In genomic region chr16:51150894-51151320, GRCh38 we compare ENCODE assay signal across 9 cellular contexts. TPM values are rescaled to one million over a fixed set of nuclear protein-coding genes. Genes with fewer than 3 reads are reported as not detected.
DNase-seq lines count a peak whose midpoint lies in the region; ATAC-seq, FAIRE-seq and TF ChIP-seq lines count a peak whose summit lies in the region.
"Had no signal": no experiment of that assay in that cellular context is flagged by ENCODE, and none has a peak within 500 bp of the region (broad histone marks: within the 10 kb centered on the region; RNA-seq: fewer than 3 reads in every experiment).

TSS of gene SALL1 (minus strand) at chr16:51151270. CDS start at chr16:51151241, 29 bp downstream.

- no peak within 1 kb of the TSS for H2AFZ ChIP-seq in H1 (ENCODE audit: low read length)

- peak within 1 kb of the TSS; percentile 92 to 100 (median 93) for H3K4me3 ChIP-seq in H1 (ENCODE audit: extremely low read depth in 1 of 4, insufficient read depth in 2 of 4, low read depth in 3 of 4, low read length in 4 of 4)

- DNase-seq in activated CD4-positive, alpha-beta T cell treated with anti-CD3 and anti-CD28 coated beads, Interleukin-2, amount 10 ng/mL, durations not matched to agents 7 days and 5 days, result no peak
- DNase-seq in activated CD4-positive, alpha-beta T cell treated with anti-CD3 and anti-CD28 coated beads, Interleukin-2, amount 50 U/mL, for 48 hours, result no peak
- DNase-seq in H1 (ENCODE audit: low read depth in 1 of 2, low spot score in 2 of 2) (peak in 1 of 2 experiments; percentile 54), mesothelial cell of epicardium (ENCODE audit: low spot score in 2 of 2, unreplicated experiment in 2 of 2) (no peak), type B pancreatic cell (ENCODE audit: extremely low spot score, unreplicated experiment) (no peak), NCI-H82 (lab: John Stamatoyannopoulos, UW) (no peak)

- H3K14ac ChIP-seq in H1 (ENCODE audit: insufficient read length), result peak within 1 kb of the TSS; percentile 73

- 2% methylated on average over 25 of the region's 37 CpGs; no CpG with 5 or more reads in 1 of the 2 experiments for whole genome bisulfite sequencing in H1 (ENCODE audit: extremely low coverage in 1 of 2, insufficient coverage in 1 of 2, insufficient read length in 1 of 2, insufficient replicate concordance in 2 of 2, low coverage in 1 of 2, low lambda C conversion rate in 2 of 2, missing lambda C conversion rate in 1 of 2), 2 experiments

- peaks cover 2% of the 10 kb centered on the region for H3K9me3 Mint-ChIP-seq in activated CD4-positive, alpha-beta T cell treated with anti-CD3 and anti-CD28 coated beads, Interleukin-2, amount 10 ng/mL, durations not matched to agents 7 days and 5 days
- H3K9me3 Mint-ChIP-seq in mesothelial cell of epicardium (no peaks in the 10 kb centered on the region), type B pancreatic cell (no peaks in the 10 kb centered on the region)

- H2BK12ac ChIP-seq in H1 (ENCODE audit: low read depth, low read length), result no peak within 1 kb of the TSS

- POLR2A ChIA-PET in activated CD4-positive, alpha-beta T cell treated with anti-CD3 and anti-CD28 coated beads, Interleukin-2, amount 10 ng/mL, durations not matched to agents 7 days and 5 days (lab: Charles Lee), result no interaction called here
- POLR2A ChIA-PET in H1 (lab: Charles Lee; ENCODE audit: partially characterized antibody), result interaction anchor here (3.3 to 3.9 kb wide), 2 partner anchors 18 to 31 kb away, joined by 28 to 33 read pairs; no protein-coding TSS in a partner anchor

- ATAC-seq in HG03159 (IDR thresholded peaks at IDR 0.05; ENCODE audit: unreplicated experiment) (no peak), HG02642 (IDR thresholded peaks at IDR 0.05; ENCODE audit: poor library complexity, unreplicated experiment) (no peak)

- peaks cover 2% of the 10 kb centered on the region for H3K4me1 Mint-ChIP-seq in activated CD4-positive, alpha-beta T cell treated with anti-CD3 and anti-CD28 coated beads, Interleukin-2, amount 10 ng/mL, durations not matched to agents 7 days and 5 days
- peaks cover 28% of the 10 kb centered on the region for H3K4me1 Mint-ChIP-seq in mesothelial cell of epicardium
- peaks cover 26% of the 10 kb centered on the region for H3K4me1 Mint-ChIP-seq in type B pancreatic cell (ENCODE audit: unreplicated experiment)

- no peak for FAIRE-seq in H1 (lab: Jason Lieb, UNC)

- H2BK5ac ChIP-seq in H1 (ENCODE audit: low read depth, low read length), result peak within 1 kb of the TSS; percentile 83

- peak within 1 kb of the TSS; percentile 99 for H3K18ac ChIP-seq in H1 (ENCODE audit: extremely low read depth, low read length)

- no peak within 1 kb of the TSS for H2BK15ac ChIP-seq in H1 (ENCODE audit: low read length)

- peaks cover 0 to 14% (median 0%) of the 10 kb centered on the region in 4 experiments; a peak in 1 of 8 replicates for H3K36me3 ChIP-seq in H1 (ENCODE audit: control insufficient read depth in 2 of 4, insufficient read depth in 4 of 4, low read length in 3 of 4)

- H3K27ac Mint-ChIP-seq in activated CD4-positive, alpha-beta T cell treated with anti-CD3 and anti-CD28 coated beads, Interleukin-2, amount 10 ng/mL, durations not matched to agents 7 days and 5 days, result peak within 1 kb of the TSS; percentile 64
- H3K27ac Mint-ChIP-seq in mesothelial cell of epicardium (no peak within 1 kb of the TSS), type B pancreatic cell (peak within 1 kb of the TSS; percentile 59)

- no peak within 1 kb of the TSS for H2BK120ac ChIP-seq in H1 (replicated peaks; ENCODE audit: low read depth, low read length)

- peaks cover 5 to 6% of the 10 kb centered on the region in 2 experiments for H4K20me1 ChIP-seq in H1 (replicated peaks in 1 of 2; ENCODE audit: control insufficient read depth in 1 of 2, insufficient read depth in 2 of 2, low read length in 2 of 2)

- peaks cover 3% of the 10 kb centered on the region for H3K36me3 Mint-ChIP-seq in activated CD4-positive, alpha-beta T cell treated with anti-CD3 and anti-CD28 coated beads, Interleukin-2, amount 10 ng/mL, durations not matched to agents 7 days and 5 days (ENCODE audit: low read depth)
- H3K36me3 Mint-ChIP-seq in mesothelial cell of epicardium (no peaks in the 10 kb centered on the region), type B pancreatic cell (no peaks in the 10 kb centered on the region)

- H3K9ac ChIP-seq in H1 (replicated peaks in 1 of 4; ENCODE audit: extremely low read depth in 1 of 4, low read depth in 3 of 4, low read length in 3 of 4), result peak within 1 kb of the TSS; percentile 64 to 90 (median 78)

- peaks cover 35 to 52% of the 10 kb centered on the region in 2 experiments for H3K79me2 ChIP-seq in H1 (ENCODE audit: control insufficient read depth in 1 of 2, insufficient read depth in 2 of 2, low read length in 2 of 2)

- H3K56ac ChIP-seq in H1 (replicated peaks; ENCODE audit: insufficient read length, low read depth, low read length), result peak within 1 kb of the TSS; percentile 85

- peak within 1 kb of the TSS; percentile 94 to 99 for H3K4me2 ChIP-seq in H1 (ENCODE audit: insufficient read depth in 1 of 2, low read depth in 2 of 2, low read length in 2 of 2)

- no peaks in the 10 kb centered on the region for H3K9me3 ChIP-seq in H1 (ENCODE audit: insufficient read depth in 2 of 2, low read depth in 1 of 2, low read length in 1 of 2)

- peak within 1 kb of the TSS; percentile 33; the same call in 1 of the 2 replicates for H2AK5ac ChIP-seq in H1 (ENCODE audit: low read depth, low read length)

- TF ChIP-seq RAD21 in H1 (IDR thresholded peaks at IDR 0.05 in 1 of 2, conservative IDR thresholded peaks at IDR 0.05 in 1 of 2; ENCODE audit: low read depth in 2 of 2, low read length in 2 of 2), result no peak

- H3K27ac ChIP-seq in H1 (ENCODE audit: low read depth, low read length), result peak within 1 kb of the TSS; percentile 67; the same call in 1 of the 2 replicates
- H3K27ac ChIP-seq: C4-2B had no signal

- peaks cover 8 to 24% (median 15%) of the 10 kb centered on the region in 4 experiments; a peak in 6 of 7 replicates for H3K4me1 ChIP-seq in H1 (replicated peaks in 1 of 4; ENCODE audit: control insufficient read depth in 3 of 4, insufficient read depth in 4 of 4, low read length in 3 of 4)

- H4K8ac ChIP-seq in H1 (ENCODE audit: extremely low read depth, insufficient read depth, low read length), result peak within 1 kb of the TSS; percentile 92

- peaks cover 0 to 13% (median 6%) of the 10 kb centered on the region in 4 experiments; a peak in 5 of 7 replicates for H3K27me3 ChIP-seq in H1 (replicated peaks in 1 of 4; ENCODE audit: control insufficient read depth in 3 of 4, extremely low read depth in 1 of 4, insufficient read depth in 3 of 4, low read length in 3 of 4)

- peaks cover 39% of the 10 kb centered on the region for H3K23me2 ChIP-seq in H1 (ENCODE audit: low read depth, low read length)

- peak within 1 kb of the TSS; percentile 93 for H4K5ac ChIP-seq in H1 (ENCODE audit: insufficient read length, low read depth, low read length)

- TF ChIP-seq CTCF in H1 (IDR thresholded peaks at IDR 0.05; ENCODE audit: control extremely low read depth in 1 of 3, insufficient read depth in 1 of 3, low read depth in 1 of 3, low read length in 3 of 3) (no peak), mesothelial cell of epicardium (IDR thresholded peaks at IDR 0.05; ENCODE audit: unreplicated experiment) (no peak), type B pancreatic cell (conservative IDR thresholded peaks at IDR 0.05) (no peak)

- peak within 1 kb of the TSS; percentile 97 for H3K23ac ChIP-seq in H1 (ENCODE audit: insufficient read length)

- TF ChIP-seq POLR2A in H1 (IDR thresholded peaks at IDR 0.05; ENCODE audit: control extremely low read depth in 1 of 2, low read depth in 2 of 2, low read length in 2 of 2), result no peak

- peaks cover 2% of the 10 kb centered on the region; the same call in 1 of the 2 replicates for H3K79me1 ChIP-seq in H1 (ENCODE audit: low read depth, low read length)

- H4K91ac ChIP-seq in H1 (replicated peaks; ENCODE audit: insufficient read length, low read length), result peak within 1 kb of the TSS; percentile 93

- CTCF ChIA-PET in activated CD4-positive, alpha-beta T cell treated with anti-CD3 and anti-CD28 coated beads, Interleukin-2, amount 10 ng/mL, durations not matched to agents 7 days and 5 days (lab: Charles Lee), result no interaction called here
- CTCF ChIA-PET in H1 (lab: Charles Lee; ENCODE audit: partially characterized antibody), result no interaction called here

- no peak for TF ChIP-seq EP300 in H1 (IDR thresholded peaks at IDR 0.05; ENCODE audit: borderline replicate concordance in 1 of 2, low read depth in 2 of 2, low read length in 2 of 2)

- peaks cover 75% of the 10 kb centered on the region for H3K27me3 Mint-ChIP-seq in activated CD4-positive, alpha-beta T cell treated with anti-CD3 and anti-CD28 coated beads, Interleukin-2, amount 10 ng/mL, durations not matched to agents 7 days and 5 days
- H3K27me3 Mint-ChIP-seq in mesothelial cell of epicardium (ENCODE audit: low read depth) (peaks cover 89% of the 10 kb centered on the region), type B pancreatic cell (peaks cover 73% of the 10 kb centered on the region)

- H3K4ac ChIP-seq in H1 (replicated peaks; ENCODE audit: insufficient read length, low read depth, low read length), result peak within 1 kb of the TSS; percentile 93

- H3K4me3 Mint-ChIP-seq in activated CD4-positive, alpha-beta T cell treated with anti-CD3 and anti-CD28 coated beads, Interleukin-2, amount 10 ng/mL, durations not matched to agents 7 days and 5 days, result no peak within 1 kb of the TSS
- peak within 1 kb of the TSS; percentile 67 for H3K4me3 Mint-ChIP-seq in mesothelial cell of epicardium
- H3K4me3 Mint-ChIP-seq in type B pancreatic cell, result peak within 1 kb of the TSS; percentile 91

- no peak within 1 kb of the TSS for H2BK20ac ChIP-seq in H1 (ENCODE audit: low read length)

TF ChIP-seq in H1, 55 proteins besides CTCF, POLR2A, EP300 and RAD21 (continues in another document):
- TF ChIP-seq NRF1 (IDR thresholded peaks at IDR 0.05; ENCODE audit: low read depth, low read length), result no peak
- no peak for TF ChIP-seq BACH1 (IDR thresholded peaks at IDR 0.05; ENCODE audit: low read length)
- no peak for TF ChIP-seq RFX5 (IDR thresholded peaks at IDR 0.05; ENCODE audit: borderline replicate concordance, low read depth, low read length)
- TF ChIP-seq SUZ12 (IDR thresholded peaks at IDR 0.05; ENCODE audit: low read length), result no peak

RNA-seq across cellular contexts. Expression of gene SALL1, which starts in this region (rescaled TPM):
- not detected for total RNA-seq in activated CD4-positive, alpha-beta T cell treated with anti-CD3 and anti-CD28 coated beads, Interleukin-2, amount 10 ng/mL, durations not matched to agents 7 days and 5 days
- 54.3 and 56.8 TPM in 2 replicates for total RNA-seq in H1 (2021; fragmentation: NEBNext Ultra II Directional; extraction: Animal tissue kit (Norgen Biotek cat#: 25700))
- polyA plus RNA-seq in H1 (2011; rRNA removed), result 33.7 and 40.5 TPM in 2 replicates
- 29.6 TPM for polyA plus RNA-seq in H1 (2011; cell fraction: cytosol; rRNA removed)
- 55.1 TPM for polyA plus RNA-seq in H1 (2011; cell fraction: nucleus; rRNA removed)
- polyA plus RNA-seq in H1 (2012, experiment 1 of 2), result 44.6 to 47.3 TPM (median 46.1 TPM) in 4 replicates
- 9.7 TPM for polyA plus RNA-seq in H1 (2012, experiment 2 of 2)
- 31.3 TPM for polyA plus RNA-seq in H1 (2013, experiment 1 of 2)
- 31.7 TPM for polyA plus RNA-seq in H1 (2013, experiment 2 of 2)
- polyA minus RNA-seq in H1 (2011; rRNA and poly(A)+ RNA removed), result 39.5 and 43.2 TPM in 2 replicates
- 29.9 TPM for polyA minus RNA-seq in H1 (2011; cell fraction: cytosol; rRNA and poly(A)+ RNA removed)
- polyA minus RNA-seq in H1 (2011; cell fraction: nucleus; rRNA and poly(A)+ RNA removed), result 19.5 TPM
- total RNA-seq in mesothelial cell of epicardium, result 0.32 to 1.1 TPM (median 0.33 TPM) in 3 replicates
- 8.0 and 27.0 TPM in 2 replicates for total RNA-seq in type B pancreatic cell (ENCODE audit: low replicate concordance)
